ENCODE assay signal across 25 cellular contexts in the genomic region with DNA sequence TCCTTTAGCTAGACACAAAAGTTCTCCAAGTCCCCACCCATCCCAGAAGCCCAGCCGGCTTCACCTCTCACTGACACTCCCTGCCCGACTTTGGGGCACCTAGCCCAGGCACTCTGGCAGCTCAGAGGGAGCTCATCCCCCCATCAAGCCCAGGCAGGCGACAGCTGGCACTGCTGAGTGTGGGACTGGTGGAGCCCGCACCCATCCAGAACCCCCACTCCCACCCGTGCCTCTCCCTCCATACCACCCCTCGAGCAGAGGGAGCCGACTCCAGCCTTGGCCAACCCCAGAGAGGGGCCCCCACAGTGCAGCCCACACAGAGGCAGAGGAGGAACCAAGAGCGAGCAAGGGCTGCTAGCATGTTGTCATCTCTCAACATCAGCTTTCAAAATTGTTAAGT.
DNase-seq lines count a peak whose midpoint lies in the region; ATAC-seq, FAIRE-seq and TF ChIP-seq lines count a peak whose summit lies in the region.
"Had no signal": no experiment of that assay in that cellular context is flagged by ENCODE, and none has a peak within 500 bp of the region (broad histone marks: within the 10 kb centered on the region; RNA-seq: fewer than 3 reads in every experiment).

No MANE protein-coding gene starts in this region.

- H3K9me3 ChIP-seq in left ventricle myocardium inferior (replicated peaks): peaks cover 20% of the 10 kb centered on the region
- no peaks in the 10 kb centered on the region for H3K9me3 ChIP-seq in kidney (ENCODE audit: control insufficient read depth in 1 of 2, low read length in 2 of 2)
- H3K9me3 ChIP-seq in spleen: peaks cover 0 to 22% (median 6%) of the 10 kb centered on the region in 8 donors
- no peaks in the 10 kb centered on the region for H3K9me3 ChIP-seq in upper lobe of left lung
- H3K9me3 ChIP-seq: A549, BE2C had no signal

- no peak overlapping the region for H3K9ac ChIP-seq in kidney (ENCODE audit: low read length in 2 of 2)
- H3K9ac ChIP-seq: BLaER1 treated with 17β-estradiol and CSF1 and Interleukin-3, amounts not matched to agents 10 nM and 100 nM had no signal

- no peaks in the 10 kb centered on the region for H3K27me3 Mint-ChIP-seq in activated T-helper 2 cell treated with anti-CD3 and anti-CD28 coated beads, Interferon-gamma antibody, Interleukin-2, Interleukin-4, amounts not matched to agents 10 μg/mL and 5 μg/mL and 100 μg/mL, durations not matched to agents 14 hours and 24 hours and 36 hours (ENCODE audit: low read depth)
- H3K27me3 Mint-ChIP-seq: CD4-positive, alpha-beta T cell; CD8-positive, alpha-beta memory T cell had no signal

- intact Hi-C loops in Right ventricle myocardium inferior (cut with DNase I) (no loop called here), left ventricle myocardium inferior (cut with micrococcal nuclease) (no loop called here), kidney (cut with DNase I) (no loop called here), spleen (cut with DNase I; ENCODE audit: low total_unique reads) (no loop called here)
- intact Hi-C loops in activated T-helper 2 cell treated with anti-CD3 and anti-CD28 coated beads, Interferon-gamma antibody, Interleukin-2, Interleukin-4, amounts not matched to agents 10 μg/mL and 5 μg/mL and 100 μg/mL, durations not matched to agents 14 hours and 24 hours and 36 hours (cut with micrococcal nuclease): no loop called here

- H3K4me3 ChIP-seq in left ventricle myocardium inferior: no peak overlapping the region
- H3K4me3 ChIP-seq in kidney (ENCODE audit: low read length in 2 of 2): no peak overlapping the region
- H3K4me3 ChIP-seq in spleen: no peak overlapping the region
- H3K4me3 ChIP-seq in upper lobe of left lung: no peak overlapping the region
- H3K4me3 ChIP-seq: A549; BLaER1 treated with 17β-estradiol and CSF1 and Interleukin-3, amounts not matched to agents 10 nM and 100 nM; GM23338 had no signal

- TF ChIP-seq EP300 in upper lobe of left lung (IDR thresholded peaks at IDR 0.05): no peak

- no peak overlapping the region for H3K27ac Mint-ChIP-seq in activated T-helper 2 cell treated with anti-CD3 and anti-CD28 coated beads, Interferon-gamma antibody, Interleukin-2, Interleukin-4, amounts not matched to agents 10 μg/mL and 5 μg/mL and 100 μg/mL, durations not matched to agents 14 hours and 24 hours and 36 hours
- H3K27ac Mint-ChIP-seq: CD14-positive monocyte; CD4-positive, alpha-beta T cell; CD8-positive, alpha-beta memory T cell; GM23338; H9 had no signal

- no peak for FAIRE-seq in kidney (lab: Jason Lieb, UNC)
- FAIRE-seq: A549, D721Med, GM12892, GM19239 had no signal

- DNase-seq in Right ventricle myocardium inferior (ENCODE audit: missing footprints) (peak; percentile 9), left ventricle myocardium inferior (no peak), kidney (peak; percentile 59), spleen (peak; percentile 53), upper lobe of left lung (peak in 1 of 2 donors; percentile 22), NCI-H345 (lab: John Stamatoyannopoulos, UW) (no peak), anterior cingulate cortex (lab: John Stamatoyannopoulos, UW) (no peak)
- no peak for DNase-seq in activated T-helper 2 cell treated with anti-CD3 and anti-CD28 coated beads, Interferon-gamma antibody, Interleukin-2, Interleukin-4, amounts not matched to agents 10 μg/mL and 5 μg/mL and 100 μg/mL, durations not matched to agents 14 hours and 24 hours and 36 hours (ENCODE audit: low spot score)
- DNase-seq: 8988T; ACHN; AML-193; BE2C; CD4-positive, alpha-beta T cell; DMS 273 treated with DMSO at 0.1 percent for 48 hours; DND-41; H9 had no signal

- ATAC-seq in Right ventricle myocardium inferior (no peak), upper lobe of left lung (ENCODE audit: low FRiP score in 2 of 2) (peak; percentile 46 to 50)
- ATAC-seq: A549, GM23338, HCT116 had no signal

- H3K4me3 Mint-ChIP-seq in activated T-helper 2 cell treated with anti-CD3 and anti-CD28 coated beads, Interferon-gamma antibody, Interleukin-2, Interleukin-4, amounts not matched to agents 10 μg/mL and 5 μg/mL and 100 μg/mL, durations not matched to agents 14 hours and 24 hours and 36 hours (ENCODE audit: low read depth): no peak overlapping the region
- H3K4me3 Mint-ChIP-seq: CD14-positive monocyte; CD4-positive, alpha-beta T cell; CD8-positive, alpha-beta memory T cell; GM23338; H9 had no signal

- H3K27ac ChIP-seq in left ventricle myocardium inferior (replicated peaks) (no peak overlapping the region), kidney (ENCODE audit: low read depth in 2 of 2, low read length in 2 of 2) (no peak overlapping the region), spleen (no peak overlapping the region), upper lobe of left lung (no peak overlapping the region)
- H3K27ac ChIP-seq: A549; BLaER1 treated with 17β-estradiol and CSF1 and Interleukin-3, amounts not matched to agents 10 nM and 100 nM had no signal

- H3K36me3 ChIP-seq in left ventricle myocardium inferior (no peaks in the 10 kb centered on the region), kidney (ENCODE audit: control insufficient read depth in 1 of 2, insufficient read depth in 2 of 2, low read length in 2 of 2) (no peaks in the 10 kb centered on the region), spleen (no peaks in the 10 kb centered on the region), upper lobe of left lung (no peaks in the 10 kb centered on the region)
- H3K36me3 ChIP-seq: BE2C; BLaER1 treated with 17β-estradiol and CSF1 and Interleukin-3, amounts not matched to agents 10 nM and 100 nM had no signal

- H3K27me3 ChIP-seq in left ventricle myocardium inferior (ENCODE audit: low read depth) (no peaks in the 10 kb centered on the region), spleen (replicated peaks in 1 of 7) (no peaks in the 10 kb centered on the region), upper lobe of left lung (no peaks in the 10 kb centered on the region)
- H3K27me3 ChIP-seq: BE2C; BLaER1 treated with 17β-estradiol and CSF1 and Interleukin-3, amounts not matched to agents 10 nM and 100 nM had no signal

- no peaks in the 10 kb centered on the region for H3K36me3 Mint-ChIP-seq in activated T-helper 2 cell treated with anti-CD3 and anti-CD28 coated beads, Interferon-gamma antibody, Interleukin-2, Interleukin-4, amounts not matched to agents 10 μg/mL and 5 μg/mL and 100 μg/mL, durations not matched to agents 14 hours and 24 hours and 36 hours (ENCODE audit: low read depth)
- H3K36me3 Mint-ChIP-seq: CD14-positive monocyte; CD8-positive, alpha-beta memory T cell had no signal

- peaks cover 34% of the 10 kb centered on the region for H3K9me3 Mint-ChIP-seq in activated T-helper 2 cell treated with anti-CD3 and anti-CD28 coated beads, Interferon-gamma antibody, Interleukin-2, Interleukin-4, amounts not matched to agents 10 μg/mL and 5 μg/mL and 100 μg/mL, durations not matched to agents 14 hours and 24 hours and 36 hours

- no peaks in the 10 kb centered on the region for H3K4me1 ChIP-seq in left ventricle myocardium inferior
- H3K4me1 ChIP-seq in kidney (ENCODE audit: control insufficient read depth in 1 of 2, insufficient read depth in 1 of 2, low read depth in 1 of 2, low read length in 2 of 2): no peaks in the 10 kb centered on the region
- no peaks in the 10 kb centered on the region for H3K4me1 ChIP-seq in spleen
- no peaks in the 10 kb centered on the region for H3K4me1 ChIP-seq in upper lobe of left lung
- H3K4me1 ChIP-seq: A549; BLaER1 treated with 17β-estradiol and CSF1 and Interleukin-3, amounts not matched to agents 10 nM and 100 nM had no signal

- TF ChIP-seq POLR2A in spleen (IDR thresholded peaks at IDR 0.05) (no peak), upper lobe of left lung (IDR thresholded peaks at IDR 0.05) (no peak)

- no peaks in the 10 kb centered on the region for H3K4me1 Mint-ChIP-seq in activated T-helper 2 cell treated with anti-CD3 and anti-CD28 coated beads, Interferon-gamma antibody, Interleukin-2, Interleukin-4, amounts not matched to agents 10 μg/mL and 5 μg/mL and 100 μg/mL, durations not matched to agents 14 hours and 24 hours and 36 hours (ENCODE audit: low read depth)
- H3K4me1 Mint-ChIP-seq: CD14-positive monocyte; CD8-positive, alpha-beta memory T cell; GM23338; H9 had no signal

- 75 to 89% (median 80%) methylated on average over 8 of the region's 8 CpGs for WGBS in spleen, 5 donors
- 74 to 87% methylated on average over 3 to 8 of the region's 8 CpGs for WGBS in upper lobe of left lung, 2 donors

- TF ChIP-seq CTCF in left ventricle myocardium inferior (IDR thresholded peaks at IDR 0.05; ENCODE audit: borderline replicate concordance) (no peak), kidney (IDR thresholded peaks at IDR 0.05; ENCODE audit: borderline replicate concordance, extremely low read depth, insufficient read depth) (no peak), spleen (IDR thresholded peaks at IDR 0.05 in 8 of 11, conservative IDR thresholded peaks at IDR 0.05 in 3 of 11) (no peak), upper lobe of left lung (IDR thresholded peaks at IDR 0.05) (no peak)

Comparison
In these comparisons a context has a peak if more than half of its experiments do, and no peak if none do; other contexts are left out.
1. DNase-seq: peak in Right ventricle myocardium inferior (single experiment), kidney (single experiment) and spleen (single experiment); none in left ventricle myocardium inferior (single experiment), NCI-H345 (single experiment), anterior cingulate cortex (0 of 58) and activated T-helper 2 cell treated with anti-CD3 and anti-CD28 coated beads, Interferon-gamma antibody, Interleukin-2, Interleukin-4, amounts not matched to agents 10 μg/mL and 5 μg/mL and 100 μg/mL, durations not matched to agents 14 hours and 24 hours and 36 hours (single experiment).